ENCODE assay signal across 10 cellular contexts in genomic region chr14:21923820-21924219, GRCh38.
DNase-seq lines count a peak whose midpoint lies in the region; ATAC-seq and TF ChIP-seq lines count a peak whose summit lies in the region.
"Had no signal": no experiment of that assay in that cellular context is flagged by ENCODE, and none has a peak within 500 bp of the region (broad histone marks: within the 10 kb centered on the region; RNA-seq: fewer than 3 reads in every experiment).

No MANE protein-coding gene starts in this region.

- no peaks in the 10 kb centered on the region for H3K79me2 ChIP-seq in OCI-LY7 (ENCODE audit: insufficient read depth, low read depth, low read length)

- POLR2A ChIA-PET in OCI-LY7 (lab: Charles Lee): interaction anchor here (0.7 to 1.3 kb wide), 3 partner anchors 10 to 529 kb away, joined by 3 to 6 read pairs (median 5); no protein-coding TSS in a partner anchor

- peaks cover 0 to 8% (median 0%) of the 10 kb centered on the region in 11 experiments; a peak in 1 of 22 replicates for H3K27me3 ChIP-seq in BLaER1 treated with 17β-estradiol and CSF1 and Interleukin-3, amounts not matched to agents 10 nM and 100 nM
- H3K27me3 ChIP-seq in esophagus muscularis mucosa (no peaks in the 10 kb centered on the region), brain microvascular endothelial cell (replicated peaks) (no peaks in the 10 kb centered on the region)

- peak overlapping the region; percentile 35 to 88 (median 82); a peak in 21 of 22 replicates for H3K4me2 ChIP-seq in BLaER1 treated with 17β-estradiol and CSF1 and Interleukin-3, amounts not matched to agents 10 nM and 100 nM
- peak overlapping the region; percentile 62 for H3K4me2 ChIP-seq in OCI-LY7 (ENCODE audit: low read length)

- peak; percentile 86 for DNase-seq in OCI-LY7 (ENCODE audit: low spot score)
- DNase-seq in activated naive CD8-positive, alpha-beta T cell treated with anti-CD3 and anti-CD28 coated beads, Interleukin-2, amount 50 U/mL, for 24 hours: no peak
- DNase-seq in esophagus muscularis mucosa (ENCODE audit: extremely low spot score): no peak
- DNase-seq in HuH-7.5 (ENCODE audit: low spot score): no peak
- no peak for DNase-seq in brain microvascular endothelial cell
- DNase-seq: COR-L47, left ventricle myocardium inferior had no signal

- CTCF ChIA-PET in OCI-LY7 (lab: Charles Lee; ENCODE audit: unreplicated experiment): interaction anchor here (0.5 to 0.6 kb wide), 2 partner anchors 10 kb away, joined by 3 read pairs; no protein-coding TSS in a partner anchor

- peak overlapping the region; percentile 91 for H3K27ac Mint-ChIP-seq in activated naive CD8-positive, alpha-beta T cell treated with anti-CD3 and anti-CD28 coated beads, Interleukin-2, amount 50 U/mL, for 24 hours

- H3K4me3 ChIP-seq in BLaER1 treated with 17β-estradiol and CSF1 and Interleukin-3, amounts not matched to agents 10 nM and 100 nM: peak overlapping the region in 2 of 10 experiments; percentile 10 to 17; a peak in 2 of 20 replicates
- peak overlapping the region; percentile 40 for H3K4me3 ChIP-seq in OCI-LY7 (ENCODE audit: low read depth, low read length, poor library complexity, severe bottlenecking)
- H3K4me3 ChIP-seq in esophagus muscularis mucosa: no peak overlapping the region
- H3K4me3 ChIP-seq in brain microvascular endothelial cell (ENCODE audit: low read depth, low read length): no peak overlapping the region
- H3K4me3 ChIP-seq: left ventricle myocardium inferior had no signal

- no peaks in the 10 kb centered on the region for H3K36me3 ChIP-seq in BLaER1 treated with 17β-estradiol and CSF1 and Interleukin-3, amounts not matched to agents 10 nM and 100 nM
- H3K36me3 ChIP-seq in OCI-LY7 (ENCODE audit: insufficient read depth, low read length) (no peaks in the 10 kb centered on the region; the same call in 1 of the 2 replicates), esophagus muscularis mucosa (no peaks in the 10 kb centered on the region), brain microvascular endothelial cell (replicated peaks) (no peaks in the 10 kb centered on the region)
- H3K36me3 ChIP-seq: left ventricle myocardium inferior had no signal

- TF ChIP-seq EP300 in esophagus muscularis mucosa (IDR thresholded peaks at IDR 0.05): no peak

- peaks cover 11 to 29% (median 23%) of the 10 kb centered on the region in 10 experiments; a peak in 19 of 20 replicates for H3K4me1 ChIP-seq in BLaER1 treated with 17β-estradiol and CSF1 and Interleukin-3, amounts not matched to agents 10 nM and 100 nM
- H3K4me1 ChIP-seq in OCI-LY7 (ENCODE audit: insufficient read depth, low read length, poor library complexity, severe bottlenecking) (peaks cover 41% of the 10 kb centered on the region), esophagus muscularis mucosa (no peaks in the 10 kb centered on the region)
- H3K4me1 ChIP-seq: left ventricle myocardium inferior had no signal

- no peaks in the 10 kb centered on the region for H3K27me3 Mint-ChIP-seq in activated naive CD8-positive, alpha-beta T cell treated with anti-CD3 and anti-CD28 coated beads, Interleukin-2, amount 50 U/mL, for 24 hours

- H3K9me3 ChIP-seq in BLaER1 treated with 17β-estradiol and CSF1 and Interleukin-3, amounts not matched to agents 10 nM and 100 nM (replicated peaks in 1 of 11): no peaks in the 10 kb centered on the region
- H3K9me3 ChIP-seq in OCI-LY7 (ENCODE audit: low read length): peaks cover 13% of the 10 kb centered on the region; the same call in 1 of the 2 replicates
- no peaks in the 10 kb centered on the region for H3K9me3 ChIP-seq in esophagus muscularis mucosa
- H3K9me3 ChIP-seq: left ventricle myocardium inferior had no signal

- peak overlapping the region in 5 of 11 experiments; percentile 3 to 59 (median 42); a peak in 5 of 22 replicates for H3K27ac ChIP-seq in BLaER1 treated with 17β-estradiol and CSF1 and Interleukin-3, amounts not matched to agents 10 nM and 100 nM
- H3K27ac ChIP-seq in OCI-LY7 (ENCODE audit: low read depth, low read length, poor library complexity, severe bottlenecking) (peak overlapping the region; percentile 91), esophagus muscularis mucosa (replicated peaks in 1 of 4) (no peak overlapping the region), brain microvascular endothelial cell (no peak overlapping the region)
- H3K27ac ChIP-seq: left ventricle myocardium inferior had no signal

- H3K9ac ChIP-seq in BLaER1 treated with 17β-estradiol and CSF1 and Interleukin-3, amounts not matched to agents 10 nM and 100 nM: peak overlapping the region in 1 of 11 experiments; percentile 47; a peak in 2 of 22 replicates

- no peaks in the 10 kb centered on the region for H3K36me3 Mint-ChIP-seq in activated naive CD8-positive, alpha-beta T cell treated with anti-CD3 and anti-CD28 coated beads, Interleukin-2, amount 50 U/mL, for 24 hours (ENCODE audit: low read depth)

- peaks cover 63% of the 10 kb centered on the region for H3K4me1 Mint-ChIP-seq in activated naive CD8-positive, alpha-beta T cell treated with anti-CD3 and anti-CD28 coated beads, Interleukin-2, amount 50 U/mL, for 24 hours

- H2AFZ ChIP-seq in OCI-LY7 (ENCODE audit: low read length): peak overlapping the region; percentile 82

- peak; percentile 62 for ATAC-seq in GM21423 (IDR thresholded peaks at IDR 0.05; ENCODE audit: unreplicated experiment)
- peak; percentile 85 for ATAC-seq in activated naive CD8-positive, alpha-beta T cell treated with anti-CD3 and anti-CD28 coated beads, Interleukin-2, amount 50 U/mL, for 24 hours
- ATAC-seq in GM18498 (IDR thresholded peaks at IDR 0.05; ENCODE audit: unreplicated experiment): no peak

- intact Hi-C loops in OCI-LY7 (cut with micrococcal nuclease; ENCODE audit: unreplicated experiment) (loop anchor here (2.0 to 10.0 kb wide), 4 partner anchors 29 to 1459 kb away; partner anchors contain the start of genes PIP4P1 and PNP), esophagus muscularis mucosa (cut with DNase I) (no loop called here)

- no TSS peak for BruUV-seq in OCI-LY7 (replicated peaks; lab: Mats Ljungman, UMichigan)

- peak overlapping the region; percentile 47 for H3K4me3 Mint-ChIP-seq in activated naive CD8-positive, alpha-beta T cell treated with anti-CD3 and anti-CD28 coated beads, Interleukin-2, amount 50 U/mL, for 24 hours

- H3K9me2 ChIP-seq in OCI-LY7 (ENCODE audit: insufficient read depth, low read length): no peaks in the 10 kb centered on the region

- TF ChIP-seq CTCF in OCI-LY7 (conservative IDR thresholded peaks at IDR 0.05; ENCODE audit: low read length) (no peak), esophagus muscularis mucosa (IDR thresholded peaks at IDR 0.05) (no peak), brain microvascular endothelial cell (IDR thresholded peaks at IDR 0.05; ENCODE audit: low read depth, low read length, missing control alignments) (no peak)

- H3K9me3 Mint-ChIP-seq in activated naive CD8-positive, alpha-beta T cell treated with anti-CD3 and anti-CD28 coated beads, Interleukin-2, amount 50 U/mL, for 24 hours: no peaks in the 10 kb centered on the region

- in situ Hi-C loops in brain microvascular endothelial cell (cut with HindIII; ENCODE audit: low pct_ligation_motif_present, low sequenced_read_pairs): no loop called here

- no peaks in the 10 kb centered on the region; a peak in 1 of 22 replicates for H4K20me1 ChIP-seq in BLaER1 treated with 17β-estradiol and CSF1 and Interleukin-3, amounts not matched to agents 10 nM and 100 nM
- no peaks in the 10 kb centered on the region for H4K20me1 ChIP-seq in OCI-LY7 (ENCODE audit: insufficient read depth, low read length)

- TF ChIP-seq POLR2A in esophagus muscularis mucosa (IDR thresholded peaks at IDR 0.05; ENCODE audit: low read depth): no peak
